ENCODE assay signal across 16 cellular contexts in genomic region chr1:233254039-233254362, GRCh38. TPM values are rescaled to one million over a fixed set of nuclear protein-coding genes. Genes with fewer than 3 reads are reported as not detected.
DNase-seq lines count a peak whose midpoint lies in the region; ATAC-seq and TF ChIP-seq lines count a peak whose summit lies in the region.
"Had no signal": no experiment of that assay in that cellular context is flagged by ENCODE, and none has a peak within 500 bp of the region (broad histone marks: within the 10 kb centered on the region; RNA-seq: fewer than 3 reads in every experiment).

No MANE protein-coding gene starts in this region.

- H3K36me3 ChIP-seq in BLaER1 (peaks cover 17% of the 10 kb centered on the region), colonic mucosa (no peaks in the 10 kb centered on the region), mucosa of rectum (ENCODE audit: control insufficient read depth in 2 of 2, insufficient read depth in 2 of 2, low read length in 2 of 2) (peaks cover 2 to 4% of the 10 kb centered on the region in 2 donors)

- no peaks in the 10 kb centered on the region for H4K20me1 ChIP-seq in BLaER1

- H3K4me3 ChIP-seq in BLaER1 (no peak overlapping the region), colonic mucosa (no peak overlapping the region), mucosa of rectum (ENCODE audit: low read length in 2 of 2) (no peak overlapping the region)
- H3K4me3 ChIP-seq: A549 had no signal

- POLR2A ChIA-PET in HEK293T (lab: Yijun Ruan, JAX): no interaction called here

- H3K27ac ChIP-seq in BLaER1: no peak overlapping the region
- H3K27ac ChIP-seq in colonic mucosa: peak overlapping the region; percentile 15
- peak overlapping the region; percentile 41 to 60 for H3K27ac ChIP-seq in mucosa of rectum (ENCODE audit: low read depth in 2 of 2, low read length in 2 of 2)

- CTCF ChIA-PET in HEK293T (lab: Yijun Ruan, JAX): no interaction called here

- ATAC-seq in omental fat pad (ENCODE audit: low FRiP score): no peak

- H3K4me2 ChIP-seq in BLaER1: 0 out of 2 replicates have a peak overlapping the region, but pooled peaks have one; percentile 15
- H3K4me2 ChIP-seq: A549 had no signal

- DNase-seq in HEK293T (ENCODE audit: extremely low spot score) (no peak), colonic mucosa (no peak), omental fat pad (ENCODE audit: low spot score) (no peak), NCI-H510A treated with DMSO at 0.1 percent for 48 hours (lab: John Stamatoyannopoulos, UW) (no peak)
- no peak for DNase-seq in activated CD8-positive, alpha-beta memory T cell treated with anti-CD3 and anti-CD28 coated beads, Interleukin-2, amount 50 U/mL, for 4 hours
- DNase-seq in activated T-cell treated with anti-CD3 and anti-CD28 coated beads, Interleukin-2, amount 50 U/mL, for 48 hours: no peak
- DNase-seq: GOT3, HFFc6, MV-4-11, NCI-H1417 treated with DMSO at 0.1 percent for 48 hours, NCI-H2029 treated with DMSO at 0.1 percent for 48 hours, NCI-H510A, SIG-M5 had no signal

- H3K27me3 ChIP-seq in BLaER1 (no peaks in the 10 kb centered on the region), colonic mucosa (no peaks in the 10 kb centered on the region), mucosa of rectum (ENCODE audit: control insufficient read depth in 2 of 2, insufficient read depth in 2 of 2, low read length in 2 of 2) (no peaks in the 10 kb centered on the region)

- TF ChIP-seq CTCF in colonic mucosa (IDR thresholded peaks at IDR 0.05) (no peak), omental fat pad (IDR thresholded peaks at IDR 0.05) (no peak)

- H3K4me1 ChIP-seq in BLaER1 (peaks cover 7% of the 10 kb centered on the region; the same call in 1 of the 2 replicates), colonic mucosa (no peaks in the 10 kb centered on the region), mucosa of rectum (ENCODE audit: control insufficient read depth in 2 of 2, insufficient read depth in 2 of 2, low read length in 2 of 2) (peaks cover 3 to 11% of the 10 kb centered on the region in 2 donors)

- no peaks in the 10 kb centered on the region for H3K9me3 ChIP-seq in BLaER1
- no peaks in the 10 kb centered on the region for H3K9me3 ChIP-seq in colonic mucosa
- H3K9me3 ChIP-seq in mucosa of rectum (ENCODE audit: control insufficient read depth in 2 of 2, low read length in 2 of 2): no peaks in the 10 kb centered on the region
- H3K9me3 ChIP-seq: A549 had no signal

- intact Hi-C loops in colonic mucosa (cut with DNase I): no loop called here

- H3K9ac ChIP-seq in BLaER1 (no peak overlapping the region), colonic mucosa (ENCODE audit: low read depth in 2 of 2, low read length in 2 of 2) (peak overlapping the region in 1 of 2 donors; percentile 1), mucosa of rectum (ENCODE audit: low read depth in 1 of 2, low read length in 2 of 2) (no peak overlapping the region)

TF ChIP-seq in HEK293T, 16 proteins besides CTCF, POLR2A, EP300 and RAD21:
- TF ChIP-seq PKNOX1 (IDR thresholded peaks at IDR 0.05): peak; percentile 23; the same call in 1 of the 2 replicates
- no peak for TF ChIP-seq ZNF384 (IDR thresholded peaks at IDR 0.05)

RNA-seq across cellular contexts. Expression of gene PCNX2, which starts 41.5 kb away (rescaled TPM):
- total RNA-seq in colonic mucosa: 1 to 10 TPM; 5.4 to 6.7 TPM
- 10 to 100 TPM in 2 of 4 donors, 1 to 10 TPM in 2; 7.3 to 16.6 (median 12.7) TPM for total RNA-seq in omental fat pad
